Comparison of ENCODE assay signal across 23 cellular contexts in genomic region chr20:63752411-63753101, GRCh38. TPM values are rescaled to one million over a fixed set of nuclear protein-coding genes. Genes with fewer than 3 reads are reported as not detected.
DNase-seq lines count a peak whose midpoint lies in the region; ATAC-seq and FAIRE-seq lines count a peak whose summit lies in the region.
"Had no signal": no experiment of that assay in that cellular context is flagged by ENCODE, and none has a peak within 500 bp of the region (broad histone marks: within the 10 kb centered on the region; RNA-seq: fewer than 3 reads in every experiment).

No MANE protein-coding gene starts in this region.

- no peak overlapping the region for H2BK5ac ChIP-seq in neuronal stem cell (ENCODE audit: low read length)

- H3K9ac ChIP-seq in neuronal stem cell (ENCODE audit: low read depth, low read length, poor library complexity): no peak overlapping the region

- H3K23ac ChIP-seq in neuronal stem cell (ENCODE audit: low read depth, low read length, poor library complexity): peak overlapping the region; percentile 17

- H2BK15ac ChIP-seq in neuronal stem cell (ENCODE audit: low read length): no peak overlapping the region

- no peaks in the 10 kb centered on the region for H3K27me3 ChIP-seq in H7 (ENCODE audit: control insufficient read depth, insufficient read depth, low read length)
- no peaks in the 10 kb centered on the region for H3K27me3 ChIP-seq in neuronal stem cell (ENCODE audit: control insufficient read depth in 3 of 3, insufficient read depth in 3 of 3, low read depth in 1 of 3, low read length in 3 of 3)
- H3K27me3 ChIP-seq: sigmoid colon, upper lobe of left lung had no signal

- no peak overlapping the region for H3K14ac ChIP-seq in neuronal stem cell (ENCODE audit: low read length)

- peaks cover 6 to 8% of the 10 kb centered on the region in 2 donors for H3K4me1 ChIP-seq in neuronal stem cell (ENCODE audit: control insufficient read depth in 2 of 2, insufficient read depth in 1 of 2, low read depth in 1 of 2, low read length in 2 of 2)
- H3K4me1 ChIP-seq: A549, sigmoid colon, upper lobe of left lung had no signal

- intact Hi-C loops in left cardiac atrium (cut with DNase I): no loop called here

- H4K8ac ChIP-seq in neuronal stem cell (ENCODE audit: low read depth, low read length): no peak overlapping the region

- H2BK120ac ChIP-seq in neuronal stem cell (ENCODE audit: low read depth, low read length): no peak overlapping the region

- no peak for ATAC-seq in left cardiac atrium
- ATAC-seq: left lobe of liver had no signal

- no peak overlapping the region for H4K91ac ChIP-seq in neuronal stem cell (ENCODE audit: low read depth, low read length, poor library complexity)

- H2AK5ac ChIP-seq in neuronal stem cell (ENCODE audit: low read depth, low read length): peak overlapping the region; percentile 41

- no peak overlapping the region for H3K4me2 ChIP-seq in neuronal stem cell (ENCODE audit: insufficient read depth, low read length, poor library complexity, severe bottlenecking)
- H3K4me2 ChIP-seq: A549 had no signal

- no CpG with 5 or more reads among the region's 50 CpGs for WGBS in neuronal stem cell (ENCODE audit: extremely low coverage in 2 of 2, insufficient read length in 2 of 2, insufficient replicate concordance in 1 of 2), 2 donors

- H3K9me3 ChIP-seq in neuronal stem cell (replicated peaks in 1 of 2; ENCODE audit: control insufficient read depth in 2 of 2, insufficient read depth in 1 of 2, low read depth in 1 of 2, low read length in 2 of 2): no peaks in the 10 kb centered on the region
- H3K9me3 ChIP-seq: A549, sigmoid colon, upper lobe of left lung had no signal

- H3K27ac ChIP-seq in neuronal stem cell (replicated peaks; ENCODE audit: low read length): no peak overlapping the region
- H3K27ac ChIP-seq: A549, sigmoid colon, upper lobe of left lung had no signal

- H3K79me1 ChIP-seq in neuronal stem cell (ENCODE audit: low read depth, low read length): no peaks in the 10 kb centered on the region

- no peak overlapping the region for H3K4ac ChIP-seq in neuronal stem cell (ENCODE audit: low read length)

- no peak for FAIRE-seq in GM19239 (lab: Jason Lieb, UNC)
- FAIRE-seq: A549, astrocyte had no signal

- H3K4me3 ChIP-seq in H7 (ENCODE audit: insufficient read depth, low read depth, low read length) (no peak overlapping the region), neuronal stem cell (ENCODE audit: low read length in 2 of 2) (no peak overlapping the region)
- H3K4me3 ChIP-seq: A549, sigmoid colon, upper lobe of left lung had no signal

- H2AFZ ChIP-seq in neuronal stem cell (ENCODE audit: low read length): no peak overlapping the region

- H3K36me3 ChIP-seq in H7 (replicated peaks; ENCODE audit: control insufficient read depth, insufficient read depth, low read length) (no peaks in the 10 kb centered on the region; the same call in 1 of the 2 replicates), neuronal stem cell (replicated peaks in 1 of 2; ENCODE audit: control insufficient read depth in 2 of 2, insufficient read depth in 2 of 2, low read length in 2 of 2) (peaks cover 2 to 47% of the 10 kb centered on the region in 2 donors)
- H3K36me3 ChIP-seq: sigmoid colon had no signal

- no peak overlapping the region for H2BK12ac ChIP-seq in neuronal stem cell (ENCODE audit: low read length)

- peak; percentile 24 to 34 for DNase-seq in NCI-H187 (lab: John Stamatoyannopoulos, UW)
- DNase-seq in NCI-H187 treated with DMSO at 0.1 percent for 48 hours (lab: John Stamatoyannopoulos, UW): no peak
- DNase-seq in H7: peak; percentile 83
- DNase-seq in SK-N-DZ (ENCODE audit: low spot score): peak; percentile 65
- no peak for DNase-seq in neuronal stem cell (ENCODE audit: low spot score)
- no peak for DNase-seq in GM19239 (ENCODE audit: insufficient read length, low spot score)
- no peak for DNase-seq in left cardiac atrium
- DNase-seq in DMS 273 treated with DMSO at 0.1 percent for 48 hours (lab: John Stamatoyannopoulos, UW): no peak
- DNase-seq: activated CD4-positive, alpha-beta T cell treated with anti-CD3 and anti-CD28 coated beads, Interleukin-2, amount 10 ng/mL, durations not matched to agents 7 days and 5 days; central memory CD4-positive, alpha-beta T cell; GDM1; glutamatergic neuron; HFFc6; nephron progenitor cell; OCI-M1; SIG-M5; sigmoid colon; stimulated activated CD4-positive, alpha-beta T cell treated with anti-CD3 and anti-CD28 coated beads, Interleukin-15, amount 100 ng/mL, for 24 hours had no signal

- no peak overlapping the region for H3K18ac ChIP-seq in neuronal stem cell (ENCODE audit: low read length)

RNA-seq across cellular contexts. Expression of gene SLC2A4RG, which starts 13.0 kb away (rescaled TPM):
- total RNA-seq in H7 (2014; rRNA removed; shearing (Covaris generic)): 38.3 and 62.2 TPM in 2 replicates
- polyA plus RNA-seq in SK-N-DZ (2014; cell fraction: cytosol; rRNA removed): 50.4 and 67.1 TPM in 2 replicates
- polyA plus RNA-seq in SK-N-DZ (2014; cell fraction: nucleus; rRNA removed): 316 and 353 TPM in 2 replicates
- polyA plus RNA-seq in neuronal stem cell (2013, experiment 1 of 2): 43.6 TPM
- polyA plus RNA-seq in neuronal stem cell (2013, experiment 2 of 2): 43.1 TPM
- total RNA-seq in left cardiac atrium: 10 to 100 TPM; 47.9 to 71.0 TPM

RNA-seq across cellular contexts. Expression of gene LIME1, which starts 16.1 kb away (rescaled TPM):
- 7.7 and 10.5 TPM in 2 replicates for total RNA-seq in H7 (2014; rRNA removed; shearing (Covaris generic))
- polyA plus RNA-seq in SK-N-DZ (2014; cell fraction: cytosol; rRNA removed): 22.8 and 33.6 TPM in 2 replicates
- 394 and 517 TPM in 2 replicates for polyA plus RNA-seq in SK-N-DZ (2014; cell fraction: nucleus; rRNA removed)
- polyA plus RNA-seq in neuronal stem cell (2013, experiment 1 of 2): 3.2 TPM
- polyA plus RNA-seq in neuronal stem cell (2013, experiment 2 of 2): 2.9 TPM
- total RNA-seq in left cardiac atrium: 1 to 10 TPM; 3.6 to 3.7 TPM

RNA-seq across cellular contexts. Expression of gene ZGPAT, which starts 44.7 kb away (rescaled TPM):
- total RNA-seq in H7 (2014; rRNA removed; shearing (Covaris generic)): 32.6 and 52.0 TPM in 2 replicates
- 22.1 and 62.6 TPM in 2 replicates for polyA plus RNA-seq in SK-N-DZ (2014; cell fraction: cytosol; rRNA removed)
- polyA plus RNA-seq in SK-N-DZ (2014; cell fraction: nucleus; rRNA removed): 151 and 241 TPM in 2 replicates
- 11.0 TPM for polyA plus RNA-seq in neuronal stem cell (2013, experiment 1 of 2)
- 11.0 TPM for polyA plus RNA-seq in neuronal stem cell (2013, experiment 2 of 2)
- total RNA-seq in left cardiac atrium: 10 to 100 TPM; 16.4 to 18.6 TPM

RNA-seq across cellular contexts. Expression of gene ARFRP1, which starts 44.8 kb away (rescaled TPM):
- 24.2 and 26.2 TPM in 2 replicates for total RNA-seq in H7 (2014; rRNA removed; shearing (Covaris generic))
- 72.1 and 74.1 TPM in 2 replicates for polyA plus RNA-seq in SK-N-DZ (2014; cell fraction: cytosol; rRNA removed)
- polyA plus RNA-seq in SK-N-DZ (2014; cell fraction: nucleus; rRNA removed): 137 and 172 TPM in 2 replicates
- 8.8 TPM for polyA plus RNA-seq in neuronal stem cell (2013, experiment 1 of 2)
- polyA plus RNA-seq in neuronal stem cell (2013, experiment 2 of 2): 8.0 TPM
- total RNA-seq in left cardiac atrium: 10 to 100 TPM; 36.8 to 44.9 TPM

RNA-seq across cellular contexts. Expression of gene TNFRSF6B, which starts 56.1 kb away (rescaled TPM):
- not detected in 2 replicates for total RNA-seq in H7 (2014; rRNA removed; shearing (Covaris generic))
- polyA plus RNA-seq in SK-N-DZ (2014; cell fraction: cytosol; rRNA removed): 0.69 and 1.8 TPM in 2 replicates
- 2.0 and 15.0 TPM in 2 replicates for polyA plus RNA-seq in SK-N-DZ (2014; cell fraction: nucleus; rRNA removed)
- polyA plus RNA-seq in neuronal stem cell (2013, experiment 1 of 2): 0.70 TPM
- 0.90 TPM for polyA plus RNA-seq in neuronal stem cell (2013, experiment 2 of 2)
- 10 to 100 TPM in 1 of 2 donors, 1 to 10 TPM in 1; 1.4 to 10.1 TPM for total RNA-seq in left cardiac atrium
- total RNA-seq: activated T-helper 1 cell treated with anti-CD3 and anti-CD28 coated beads, Interleukin-12 subunit alpha, Interleukin-12 subunit beta, Interleukin-2, Interleukin-4 antibody, amounts not matched to agents 30 ng/mL and 10 ng/mL and 1 ng/mL, durations not matched to agents 14 hours and 24 hours and 36 hours had no signal

Comparison
In these comparisons a context has a peak if more than half of its experiments do, and no peak if none do; other contexts are left out.
1. DNase-seq: peak in NCI-H187 (2 of 2), H7 (single experiment) and SK-N-DZ (single experiment); none in NCI-H187 treated with DMSO at 0.1 percent for 48 hours (single experiment), neuronal stem cell (single experiment), GM19239 (single experiment), left cardiac atrium (single experiment) and DMS 273 treated with DMSO at 0.1 percent for 48 hours (single experiment).